In genomic region chr13:75748874-75749273, GRCh38 we compare ENCODE assay signal across 22 cellular contexts.
"Had no signal": no experiment of that assay in that cellular context is flagged by ENCODE, and none has a peak within 500 bp of the region (broad histone marks: within the 10 kb centered on the region; RNA-seq: fewer than 3 reads in every experiment).

No MANE protein-coding gene starts in this region.

- H3K4me3 ChIP-seq: colonic mucosa, esophagus squamous epithelium, left ventricle myocardium inferior, right lobe of liver, skin epidermis, stomach, tibial nerve had no signal

- H3K4me1 ChIP-seq: colonic mucosa, parathyroid adenoma, stomach had no signal

- H3K27ac ChIP-seq: colonic mucosa, epithelial cell of prostate, esophagus squamous epithelium, parathyroid adenoma, right lobe of liver, skin epidermis, stomach had no signal

- H3K79me2 ChIP-seq: parathyroid adenoma had no signal

- DNase-seq: activated CD4-positive, alpha-beta T cell treated with anti-CD3 and anti-CD28 coated beads for 36 hours; activated CD4-positive, CD25-positive, alpha-beta regulatory T cell; activated CD8-positive, alpha-beta memory T cell treated with anti-CD3 and anti-CD28 coated beads, Interleukin-2, amount 10 ng/mL, durations not matched to agents 7 days and 5 days; activated CD8-positive, alpha-beta T cell treated with anti-CD3 and anti-CD28 coated beads, Interleukin-2, amount 10 ng/mL, durations not matched to agents 7 days and 5 days; activated naive CD8-positive, alpha-beta T cell treated with anti-CD3 and anti-CD28 coated beads, Interleukin-2, amount 50 U/mL, for 24 hours; activated T-cell treated with anti-CD3 and anti-CD28 coated beads, Interleukin-2, amount 50 U/mL, for 48 hours; colonic mucosa; effector CD8-positive, alpha-beta T cell; esophagus squamous epithelium; glutamatergic neuron; islet precursor cell; left ventricle myocardium inferior; naive B cell; right lobe of liver; stimulated activated CD4-positive, alpha-beta T cell treated with anti-CD3 and anti-CD28 coated beads, Interleukin-1b, Interleukin-23, amount 100 ng/mL, for 48 hours; stimulated activated naive B cell treated with anti-CD40 and anti-IgM and Interleukin-4, amounts not matched to agents 10 μg/mL and 1 μg/mL and 100 μg/mL, for 72 hours; stomach; T-helper 1 cell had no signal

- H3K9ac ChIP-seq: parathyroid adenoma had no signal

- ATAC-seq: activated CD4-positive, alpha-beta T cell treated with anti-CD3 and anti-CD28 coated beads for 36 hours; activated CD8-positive, alpha-beta memory T cell treated with anti-CD3 and anti-CD28 coated beads, Interleukin-2, amount 10 ng/mL, durations not matched to agents 7 days and 5 days; activated CD8-positive, alpha-beta T cell treated with anti-CD3 and anti-CD28 coated beads, Interleukin-2, amount 10 ng/mL, durations not matched to agents 7 days and 5 days; activated naive CD8-positive, alpha-beta T cell treated with anti-CD3 and anti-CD28 coated beads, Interleukin-2, amount 50 U/mL, for 24 hours; right lobe of liver; stimulated activated naive B cell treated with anti-CD40 and anti-IgM and Interleukin-4, amounts not matched to agents 10 μg/mL and 1 μg/mL and 100 μg/mL, for 72 hours had no signal

- H3K27me3 ChIP-seq: colonic mucosa, esophagus squamous epithelium, right lobe of liver, stomach, tibial nerve had no signal

- H3K36me3 ChIP-seq: colonic mucosa, esophagus squamous epithelium, left ventricle myocardium inferior, right lobe of liver, stomach, tibial nerve had no signal

- H3K9me3 ChIP-seq: colonic mucosa, right lobe of liver had no signal

- H2AFZ ChIP-seq: parathyroid adenoma had no signal
